8 cellular contexts compared by ENCODE assay signal in the genomic region with DNA sequence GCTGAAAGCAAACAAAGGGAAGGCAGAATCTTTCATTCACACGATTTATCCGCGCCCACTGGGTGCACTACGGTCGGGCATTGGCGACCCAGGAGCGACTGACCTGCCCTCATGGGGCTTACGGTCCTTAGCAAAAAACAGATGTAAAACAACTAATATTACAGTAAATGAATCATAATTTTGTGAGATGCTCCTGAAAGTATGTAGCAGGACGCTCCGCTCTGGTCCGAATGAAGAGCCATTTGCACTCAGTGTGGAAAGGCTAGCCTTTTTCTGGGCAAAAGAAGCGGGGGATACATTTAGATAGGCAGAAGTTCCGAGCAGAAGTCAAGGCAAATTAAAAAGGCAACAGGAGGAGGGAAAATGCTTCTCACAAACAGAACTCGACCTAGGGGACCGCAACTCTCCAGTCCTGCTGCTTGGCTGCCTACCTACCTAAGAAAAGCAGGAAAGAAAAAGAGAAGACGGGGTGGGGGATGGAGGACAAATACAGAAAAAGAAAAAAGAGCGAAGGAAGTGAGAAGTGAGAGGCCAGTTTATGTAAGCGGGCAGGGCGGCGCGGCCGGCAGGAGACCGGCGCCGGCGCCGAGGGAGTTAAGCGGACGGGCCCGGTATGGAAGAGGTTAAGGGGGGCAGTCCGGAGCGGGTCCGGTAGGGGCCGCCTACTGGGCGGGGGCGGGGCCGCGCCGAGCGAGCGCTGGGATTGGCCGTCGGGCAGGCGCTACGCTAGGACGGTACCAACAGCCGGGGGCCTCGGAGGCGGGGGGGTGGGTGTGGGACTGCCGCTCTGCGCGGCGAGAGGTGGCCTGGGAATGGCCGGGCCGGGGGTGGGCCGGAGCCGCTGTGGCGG. TPM values are rescaled to one million over a fixed set of nuclear protein-coding genes. Genes with fewer than 3 reads are reported as not detected.
DNase-seq lines count a peak whose midpoint lies in the region; ATAC-seq and TF ChIP-seq lines count a peak whose summit lies in the region.

TSS of gene FAM20B (plus strand) at position 770 of the 850 bp plus-strand sequence. CDS start 17,954 bp downstream, outside the sequence.

- H3K4me3 Mint-ChIP-seq in osteocyte (ENCODE audit: unreplicated experiment) = peak within 1 kb of the TSS; percentile 89

- H3K4me3 ChIP-seq in testis = peak within 1 kb of the TSS; percentile 94 to 95

- 12 to 13% methylated on average over 38 to 56 of the region's 58 CpGs for WGBS in testis, 2 donors

- H3K27ac Mint-ChIP-seq in osteocyte (ENCODE audit: unreplicated experiment) = peak within 1 kb of the TSS; percentile 80

- no peaks in the 10 kb centered on the region for H3K27me3 Mint-ChIP-seq in osteocyte (ENCODE audit: unreplicated experiment)

- H3K4me1 Mint-ChIP-seq in osteocyte (ENCODE audit: unreplicated experiment) = peaks cover 22% of the 10 kb centered on the region

- no peaks in the 10 kb centered on the region for H3K9me3 ChIP-seq in testis

- H3K36me3 Mint-ChIP-seq in osteocyte (ENCODE audit: unreplicated experiment) = no peaks in the 10 kb centered on the region

- TF ChIP-seq CTCF in GM10266 (IDR thresholded peaks at IDR 0.05; ENCODE audit: control insufficient read depth, insufficient read depth, low read depth, missing control alignments) = no peak
- TF ChIP-seq CTCF in osteocyte (IDR thresholded peaks at IDR 0.05) = no peak
- peak in 2 of 3 experiments; percentile 9 to 12 for TF ChIP-seq CTCF in testis (IDR thresholded peaks at IDR 0.05)

- intact Hi-C loops in head of caudate nucleus (cut with DNase I) (loop anchor here (5.0 to 10.0 kb wide), 3 partner anchors 57 to 1129 kb away; partner anchors contain the start of genes QSOX1, SOAT1 and TOR3A), testis (cut with DNase I; ENCODE audit: low total_unique reads) (no loop called here)

- H3K9me3 Mint-ChIP-seq in osteocyte (ENCODE audit: unreplicated experiment) = no peaks in the 10 kb centered on the region

- no peaks in the 10 kb centered on the region for H3K36me3 ChIP-seq in testis (ENCODE audit: low read depth, missing control alignments)

- no peaks in the 10 kb centered on the region for H3K27me3 ChIP-seq in testis

- TF ChIP-seq POLR2A in testis (IDR thresholded peaks at IDR 0.05) = no peak

- DNase-seq in GM10266 (ENCODE audit: extremely low spot score) (peak; percentile 98), NCI-H1105 treated with DMSO at 0.1 percent for 48 hours (lab: John Stamatoyannopoulos, UW) (peak; percentile 80), SW480 (ENCODE audit: low spot score) (peak; percentile 92), head of caudate nucleus (peak; percentile 77 to 97 (median 94)), osteocyte (ENCODE audit: extremely low spot score, unreplicated experiment) (peak; percentile 97), testis (peak; percentile 93)
- DNase-seq in activated naive CD8-positive, alpha-beta T cell treated with anti-CD3 and anti-CD28 coated beads, Interleukin-2, amount 50 U/mL, for 16 hours (ENCODE audit: low read depth, low spot score) = peak; percentile 87

- peak; percentile 79 for ATAC-seq in HG02678 (IDR thresholded peaks at IDR 0.05; ENCODE audit: unreplicated experiment)

- H3K27ac ChIP-seq in testis = peak within 1 kb of the TSS; percentile 88 to 96

- H3K4me1 ChIP-seq in testis = peaks cover 21% of the 10 kb centered on the region

RNA-seq across cellular contexts. Expression of gene FAM20B, which starts in this region (rescaled TPM):
- total RNA-seq in osteocyte (31.6 and 39.0 TPM in 2 replicates), testis (10 to 100 TPM; 16.8 to 20.1 TPM)
- 22.3 TPM for polyA plus RNA-seq in testis (ENCODE audit: insufficient read depth, low read depth, low replicate concordance)

Comparison
In these comparisons a context has a peak if more than half of its experiments do, and no peak if none do; other contexts are left out.
1. Peak in every context shown above with its lines: DNase-seq, ATAC-seq, H3K4me3 ChIP-seq and H3K27ac ChIP-seq.
2. CTCF ChIP-seq: peak in testis (2 of 3); none in GM10266 (single experiment) and osteocyte (single experiment).